8 cellular contexts compared by ENCODE assay signal in the genomic region with DNA sequence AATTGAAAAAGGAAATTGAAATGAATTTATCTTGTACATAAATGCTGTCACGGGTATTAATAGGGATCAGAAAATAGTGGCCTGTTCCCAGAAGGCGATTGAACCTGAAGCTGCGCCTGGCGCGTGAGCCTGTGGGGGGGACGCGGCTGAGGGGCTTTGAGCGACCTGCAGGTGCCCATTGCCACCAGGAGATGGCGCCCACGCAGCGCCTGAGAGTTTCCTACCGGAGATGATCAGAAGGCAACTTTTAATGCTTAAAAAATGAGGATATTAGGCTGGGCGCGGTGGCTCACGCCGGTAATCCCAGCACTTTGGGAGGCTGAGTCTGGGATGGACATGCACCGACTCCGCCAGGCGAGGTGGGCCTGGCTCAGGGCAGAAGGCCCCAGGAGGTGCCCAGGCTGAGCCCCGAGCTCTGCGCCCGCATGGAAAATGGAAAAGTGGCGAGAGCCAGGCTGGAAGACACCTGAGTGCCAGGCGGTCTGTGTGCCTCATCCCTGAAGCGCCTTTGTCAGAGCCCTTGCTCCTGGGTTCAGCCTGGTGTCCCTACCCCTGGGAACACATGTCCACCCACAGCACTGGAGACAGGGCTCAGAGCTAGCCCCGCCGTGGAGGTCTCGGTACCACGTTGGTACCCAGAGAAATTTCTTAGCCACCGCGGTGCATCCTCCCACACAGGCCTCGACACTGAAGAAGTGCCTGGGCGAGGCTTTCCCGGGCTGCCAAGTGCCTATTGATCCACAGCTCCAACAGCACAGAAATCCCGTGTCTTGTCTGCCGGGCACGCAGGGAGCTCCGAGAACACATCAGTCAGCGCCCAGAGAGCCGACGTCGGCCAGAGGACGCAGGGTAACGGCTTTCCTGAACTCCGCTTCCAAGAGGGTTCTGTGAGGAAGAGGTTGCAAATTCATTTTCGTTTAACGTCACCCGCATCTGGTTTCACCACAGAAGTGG.
DNase-seq lines count a peak whose midpoint lies in the region; ATAC-seq and TF ChIP-seq lines count a peak whose summit lies in the region.

No MANE protein-coding gene starts in this region.

- intact Hi-C loops in CD8-positive, alpha-beta T cell (cut with DNase I, micrococcal nuclease), result no loop called here
- intact Hi-C loops in Right ventricle myocardium inferior (cut with DNase I) (loop anchor here (10.0 kb wide), 2 partner anchors 130 to 240 kb away; partner anchors contain the start of gene NKX6-2), psoas muscle (cut with DNase I) (loop anchor here (5.0 to 10.0 kb wide), 3 partner anchors 130 to 470 kb away; partner anchors contain the start of gene NKX6-2 (in 1 of the 2))

- TF ChIP-seq CTCF in CD8-positive, alpha-beta T cell (IDR thresholded peaks at IDR 0.05), result peak; percentile 84
- TF ChIP-seq CTCF in HFFc6 (IDR thresholded peaks at IDR 0.05) (peak; percentile 97), psoas muscle (IDR thresholded peaks at IDR 0.05) (peak; percentile 86)

- H3K9me3 ChIP-seq in CD8-positive, alpha-beta T cell (ENCODE audit: low read length), result no peaks in the 10 kb centered on the region
- no peaks in the 10 kb centered on the region for H3K9me3 ChIP-seq in psoas muscle

- WGBS in psoas muscle, 3 donors, result 68 to 72% (median 69%) methylated on average over 48 of the region's 48 CpGs

- H3K36me3 Mint-ChIP-seq in CD8-positive, alpha-beta T cell, result peaks cover 37% of the 10 kb centered on the region
- peaks cover 3% of the 10 kb centered on the region for H3K36me3 Mint-ChIP-seq in HFFc6 (ENCODE audit: low read depth)

- peak in 6 of 7 experiments; percentile 25 to 68 (median 54) for DNase-seq in CD8-positive, alpha-beta T cell
- DNase-seq in HFFc6 (peak; percentile 35), SHP77 treated with DMSO at 0.1 percent for 48 hours (lab: John Stamatoyannopoulos, UW) (peak; percentile 5), Right ventricle myocardium inferior (ENCODE audit: missing footprints) (peak; percentile 87), psoas muscle (peak; percentile 44 to 73), occipital lobe (lab: John Stamatoyannopoulos, UW) (no peak)
- DNase-seq in activated naive CD4-positive, alpha-beta T cell treated with anti-CD3 and anti-CD28 coated beads, Interleukin-2, amount 50 U/mL, for 16 hours, result peak; percentile 58

- H3K4me1 ChIP-seq in CD8-positive, alpha-beta T cell (ENCODE audit: insufficient read depth, low read length), result no peaks in the 10 kb centered on the region
- H3K4me1 ChIP-seq in psoas muscle, result no peaks in the 10 kb centered on the region

- no peak overlapping the region for H3K4me3 ChIP-seq in CD8-positive, alpha-beta T cell (ENCODE audit: low read depth, low read length)
- H3K4me3 ChIP-seq in psoas muscle, result no peak overlapping the region

- H3K36me3 ChIP-seq in CD8-positive, alpha-beta T cell (ENCODE audit: insufficient read depth, low read length), result peaks cover 7% of the 10 kb centered on the region
- H3K36me3 ChIP-seq in psoas muscle (ENCODE audit: insufficient read depth in 1 of 2, low read depth in 1 of 2), result peaks cover 0 to 36% of the 10 kb centered on the region in 2 donors

- no peaks in the 10 kb centered on the region for H3K27me3 ChIP-seq in CD8-positive, alpha-beta T cell (ENCODE audit: insufficient read depth, low read length)
- no peaks in the 10 kb centered on the region for H3K27me3 ChIP-seq in psoas muscle (ENCODE audit: insufficient read depth in 3 of 3, low read length in 2 of 3)

- H3K27ac Mint-ChIP-seq in CD8-positive, alpha-beta T cell, result no peak overlapping the region
- H3K27ac Mint-ChIP-seq in HFFc6, result 0 out of 2 replicates have a peak overlapping the region, but pooled peaks have one; percentile 19

- no peak overlapping the region for H3K27ac ChIP-seq in CD8-positive, alpha-beta T cell (ENCODE audit: low read depth, low read length)
- no peak overlapping the region for H3K27ac ChIP-seq in psoas muscle

- CTCF ChIA-PET in CD8-positive, alpha-beta T cell (lab: Charles Lee), result interaction anchor here (0.7 to 2.0 kb wide), 13 partner anchors 9 to 196 kb away, joined by 3 to 8 read pairs (median 4); no protein-coding TSS in a partner anchor

- H3K4me1 Mint-ChIP-seq in CD8-positive, alpha-beta T cell (ENCODE audit: low read depth), result peaks cover 2% of the 10 kb centered on the region
- H3K4me1 Mint-ChIP-seq in HFFc6 (ENCODE audit: low read depth), result no peaks in the 10 kb centered on the region

- peak; percentile 74 for ATAC-seq in CD8-positive, alpha-beta T cell
- ATAC-seq in Right ventricle myocardium inferior (no peak), psoas muscle (peak; percentile 66 to 80 (median 67)), HG03108 (IDR thresholded peaks at IDR 0.05; ENCODE audit: unreplicated experiment) (no peak)

- H3K9me3 Mint-ChIP-seq in CD8-positive, alpha-beta T cell, result no peaks in the 10 kb centered on the region
- H3K9me3 Mint-ChIP-seq in HFFc6, result no peaks in the 10 kb centered on the region; the same call in 1 of the 2 replicates

- H3K4me3 Mint-ChIP-seq in CD8-positive, alpha-beta T cell, result no peak overlapping the region
- no peak overlapping the region; the same call in 1 of the 2 replicates for H3K4me3 Mint-ChIP-seq in HFFc6

- POLR2A ChIA-PET in CD8-positive, alpha-beta T cell (lab: Charles Lee), result no interaction called here

- no peaks in the 10 kb centered on the region for H3K27me3 Mint-ChIP-seq in CD8-positive, alpha-beta T cell (ENCODE audit: low read depth)
- peaks cover 6% of the 10 kb centered on the region for H3K27me3 Mint-ChIP-seq in HFFc6 (ENCODE audit: insufficient read depth)

Comparison
In these comparisons a context has a peak if more than half of its experiments do, and no peak if none do; other contexts are left out.
1. ATAC-seq: peak in CD8-positive, alpha-beta T cell (single experiment) and psoas muscle (4 of 4); none in Right ventricle myocardium inferior (single experiment) and HG03108 (single experiment).
2. intact Hi-C loops: an anchor here in Right ventricle myocardium inferior (10.0 kb wide) and psoas muscle (5.0 to 10.0 kb wide); none called in CD8-positive, alpha-beta T cell.
3. Peak in every context shown above with its lines, with median percentiles within 50 percentile points of each other: CTCF ChIP-seq.